Comparison of ENCODE assay signal across 19 cellular contexts in genomic region chr22:37511368-37512104, GRCh38. TPM values are rescaled to one million over a fixed set of nuclear protein-coding genes. Genes with fewer than 3 reads are reported as not detected.
DNase-seq lines count a peak whose midpoint lies in the region; ATAC-seq, FAIRE-seq and TF ChIP-seq lines count a peak whose summit lies in the region.
"Had no signal": no experiment of that assay in that cellular context is flagged by ENCODE, and none has a peak within 500 bp of the region (broad histone marks: within the 10 kb centered on the region; RNA-seq: fewer than 3 reads in every experiment).

No MANE protein-coding gene starts in this region.

- H3K36me3 ChIP-seq in breast epithelium (no peaks in the 10 kb centered on the region), H1 (ENCODE audit: control insufficient read depth in 2 of 4, insufficient read depth in 4 of 4, low read length in 3 of 4) (no peaks in the 10 kb centered on the region), mucosa of rectum (ENCODE audit: control insufficient read depth in 2 of 2, insufficient read depth in 2 of 2, low read length in 2 of 2) (peaks cover 22 to 23% of the 10 kb centered on the region in 2 donors), stomach (peaks cover 0 to 36% (median 28%) of the 10 kb centered on the region in 4 donors)

- peak overlapping the region; percentile 54 for H4K91ac ChIP-seq in H1 (replicated peaks; ENCODE audit: insufficient read length, low read length)

- H3K27me3 Mint-ChIP-seq in MCF 10A (ENCODE audit: insufficient read depth, unreplicated experiment), result no peaks in the 10 kb centered on the region
- H3K27me3 Mint-ChIP-seq in activated CD4-positive, alpha-beta T cell treated with anti-CD3 and anti-CD28 coated beads, Interleukin-2, amount 10 ng/mL, durations not matched to agents 7 days and 5 days, result peaks cover 12% of the 10 kb centered on the region
- H3K27me3 Mint-ChIP-seq in T-cell, result no peaks in the 10 kb centered on the region
- H3K27me3 Mint-ChIP-seq: stimulated activated naive CD8-positive, alpha-beta T cell treated with anti-CD3 and anti-CD28 coated beads, Interleukin-15, Interleukin-2, amounts not matched to agents 100 ng/mL and 50 ng/mL, for 24 hours had no signal

- no peak for FAIRE-seq in H1 (lab: Jason Lieb, UNC)
- FAIRE-seq: islet of Langerhans had no signal

- H3K9me3 Mint-ChIP-seq in MCF 10A (ENCODE audit: unreplicated experiment), result no peaks in the 10 kb centered on the region
- H3K9me3 Mint-ChIP-seq in activated CD4-positive, alpha-beta T cell treated with anti-CD3 and anti-CD28 coated beads, Interleukin-2, amount 10 ng/mL, durations not matched to agents 7 days and 5 days, result no peaks in the 10 kb centered on the region
- no peaks in the 10 kb centered on the region for H3K9me3 Mint-ChIP-seq in T-cell
- H3K9me3 Mint-ChIP-seq: activated T-helper 1 cell treated with anti-CD3 and anti-CD28 coated beads, Interleukin-12 subunit alpha, Interleukin-12 subunit beta, Interleukin-2, Interleukin-4 antibody, amounts not matched to agents 30 ng/mL and 10 ng/mL and 1 ng/mL, durations not matched to agents 14 hours and 24 hours and 36 hours; stimulated activated naive CD8-positive, alpha-beta T cell treated with anti-CD3 and anti-CD28 coated beads, Interleukin-15, Interleukin-2, amounts not matched to agents 100 ng/mL and 50 ng/mL, for 24 hours had no signal

- TF ChIP-seq RAD21 in H1 (IDR thresholded peaks at IDR 0.05 in 1 of 2, conservative IDR thresholded peaks at IDR 0.05 in 1 of 2; ENCODE audit: low read depth in 2 of 2, low read length in 2 of 2), result no peak

- POLR2A ChIA-PET in MCF 10A (lab: Yijun Ruan, JAX) (interaction anchor here (0.7 to 1.8 kb wide), 4 partner anchors 11 to 199 kb away, joined by 3 to 7 read pairs (median 4); no protein-coding TSS in a partner anchor), H1 (lab: Charles Lee; ENCODE audit: partially characterized antibody) (no interaction called here), T-cell (lab: Charles Lee) (interaction anchor here in 1 of 2 donors (0.7 kb wide), 1 partner anchor 1991 kb away, joined by 8 read pairs; no protein-coding TSS in a partner anchor)
- POLR2A ChIA-PET in activated CD4-positive, alpha-beta T cell treated with anti-CD3 and anti-CD28 coated beads, Interleukin-2, amount 10 ng/mL, durations not matched to agents 7 days and 5 days (lab: Charles Lee), result no interaction called here

- TF ChIP-seq EP300 in H1 (IDR thresholded peaks at IDR 0.05; ENCODE audit: borderline replicate concordance in 1 of 2, low read depth in 2 of 2, low read length in 2 of 2) (no peak), stomach (IDR thresholded peaks at IDR 0.05) (no peak)

- H2BK120ac ChIP-seq in H1 (replicated peaks; ENCODE audit: low read depth, low read length), result no peak overlapping the region

- H3K23ac ChIP-seq in H1 (ENCODE audit: insufficient read length), result no peak overlapping the region

- H3K27me3 ChIP-seq in breast epithelium, result no peaks in the 10 kb centered on the region
- H3K27me3 ChIP-seq in H1 (replicated peaks in 1 of 4; ENCODE audit: control insufficient read depth in 3 of 4, extremely low read depth in 1 of 4, insufficient read depth in 3 of 4, low read length in 3 of 4), result no peaks in the 10 kb centered on the region; a peak in 1 of 7 replicates
- H3K27me3 ChIP-seq in mucosa of rectum (ENCODE audit: control insufficient read depth in 2 of 2, insufficient read depth in 2 of 2, low read length in 2 of 2), result no peaks in the 10 kb centered on the region
- H3K27me3 ChIP-seq in stomach, result peaks cover 0 to 12% (median 0%) of the 10 kb centered on the region in 3 donors

- intact Hi-C loops in breast epithelium (cut with DNase I; ENCODE audit: low total_unique reads), result no loop called here
- intact Hi-C loops in MCF 10A (cut with micrococcal nuclease), result no loop called here
- intact Hi-C loops in stomach (cut with DNase I; ENCODE audit: low total_unique reads), result no loop called here

- H3K4ac ChIP-seq in H1 (replicated peaks; ENCODE audit: insufficient read length, low read depth, low read length), result no peak overlapping the region

- no peak overlapping the region for H3K14ac ChIP-seq in H1 (ENCODE audit: insufficient read length)

- TF ChIP-seq CTCF in breast epithelium (IDR thresholded peaks at IDR 0.05) (no peak), MCF 10A (IDR thresholded peaks at IDR 0.05; ENCODE audit: unreplicated experiment) (no peak), H1 (IDR thresholded peaks at IDR 0.05; ENCODE audit: control extremely low read depth in 1 of 3, insufficient read depth in 1 of 3, low read depth in 1 of 3, low read length in 3 of 3) (no peak), stomach (IDR thresholded peaks at IDR 0.05) (no peak)

- peak overlapping the region; percentile 66; the same call in 1 of the 2 replicates for H4K8ac ChIP-seq in H1 (ENCODE audit: extremely low read depth, insufficient read depth, low read length)

- H3K27ac ChIP-seq in breast epithelium (peak overlapping the region; percentile 82 to 83), H1 (ENCODE audit: low read depth, low read length) (no peak overlapping the region), mucosa of rectum (ENCODE audit: low read depth in 2 of 2, low read length in 2 of 2) (peak overlapping the region; percentile 95 to 96), stomach (peak overlapping the region; percentile 8 to 68 (median 21))

- H2BK12ac ChIP-seq in H1 (ENCODE audit: low read depth, low read length), result no peak overlapping the region

- H3K36me3 Mint-ChIP-seq in MCF 10A (ENCODE audit: insufficient read depth, unreplicated experiment), result peaks cover 24% of the 10 kb centered on the region
- H3K36me3 Mint-ChIP-seq in activated CD4-positive, alpha-beta T cell treated with anti-CD3 and anti-CD28 coated beads, Interleukin-2, amount 10 ng/mL, durations not matched to agents 7 days and 5 days (ENCODE audit: low read depth), result no peaks in the 10 kb centered on the region
- no peaks in the 10 kb centered on the region for H3K36me3 Mint-ChIP-seq in T-cell
- H3K36me3 Mint-ChIP-seq: CD8-positive, alpha-beta memory T cell had no signal

- H3K9me3 ChIP-seq in breast epithelium, result no peaks in the 10 kb centered on the region
- no peaks in the 10 kb centered on the region for H3K9me3 ChIP-seq in H1 (ENCODE audit: insufficient read depth in 2 of 2, low read depth in 1 of 2, low read length in 1 of 2)
- no peaks in the 10 kb centered on the region for H3K9me3 ChIP-seq in mucosa of rectum (ENCODE audit: control insufficient read depth in 2 of 2, low read length in 2 of 2)
- H3K9me3 ChIP-seq in stomach, result no peaks in the 10 kb centered on the region

- H3K56ac ChIP-seq in H1 (replicated peaks; ENCODE audit: insufficient read length, low read depth, low read length), result no peak overlapping the region

- no peaks in the 10 kb centered on the region for H3K79me1 ChIP-seq in H1 (ENCODE audit: low read depth, low read length)

- no peak overlapping the region for H2BK5ac ChIP-seq in H1 (ENCODE audit: low read depth, low read length)

- H3K9ac ChIP-seq in H1 (replicated peaks in 1 of 4; ENCODE audit: extremely low read depth in 1 of 4, low read depth in 3 of 4, low read length in 3 of 4) (no peak overlapping the region), mucosa of rectum (ENCODE audit: low read depth in 1 of 2, low read length in 2 of 2) (peak overlapping the region; percentile 69 to 70)

- H3K4me1 ChIP-seq in breast epithelium (peaks cover 0 to 4% of the 10 kb centered on the region in 2 donors), H1 (replicated peaks in 1 of 4; ENCODE audit: control insufficient read depth in 3 of 4, insufficient read depth in 4 of 4, low read length in 3 of 4) (peaks cover 0 to 2% (median 1%) of the 10 kb centered on the region in 4 experiments; a peak in 3 of 7 replicates), mucosa of rectum (ENCODE audit: control insufficient read depth in 2 of 2, insufficient read depth in 2 of 2, low read length in 2 of 2) (peaks cover 23 to 59% of the 10 kb centered on the region in 2 donors), stomach (peaks cover 5 to 50% (median 31%) of the 10 kb centered on the region in 4 donors)

- no peaks in the 10 kb centered on the region for H3K79me2 ChIP-seq in H1 (ENCODE audit: control insufficient read depth in 1 of 2, insufficient read depth in 2 of 2, low read length in 2 of 2)

- DNase-seq in breast epithelium (ENCODE audit: low spot score in 2 of 2) (no peak), MCF 10A (ENCODE audit: unreplicated experiment) (no peak), H1 (ENCODE audit: low read depth in 1 of 2, low spot score in 2 of 2) (no peak), stomach (no peak), T-cell (no peak)
- no peak for DNase-seq in activated CD4-positive, alpha-beta T cell treated with anti-CD3 and anti-CD28 coated beads, Interleukin-2, amount 10 ng/mL, durations not matched to agents 7 days and 5 days
- no peak for DNase-seq in activated CD4-positive, CD25-positive, alpha-beta regulatory T cell treated with anti-CD3 and anti-CD28 coated beads, Interleukin-2, amount 50 U/mL, for 72 hours
- DNase-seq: 8988T; activated CD4-positive, alpha-beta T cell treated with anti-CD3 and anti-CD28 coated beads, Interleukin-2, amount 50 U/mL, for 48 hours; CD8-positive, alpha-beta memory T cell; effector memory CD4-positive, alpha-beta T cell; GOT3; NCI-H187 treated with DMSO at 0.1 percent for 48 hours; T-helper 9 cell had no signal

- no TSS peak for BruUV-seq in MCF 10A (replicated peaks; lab: Mats Ljungman, UMichigan)

- CTCF ChIA-PET in MCF 10A (lab: Yijun Ruan, JAX), result interaction anchor here (0.6 to 1.5 kb wide), 4 partner anchors 53 to 285 kb away, joined by 3 to 4 read pairs (median 4); no protein-coding TSS in a partner anchor
- CTCF ChIA-PET in H1 (lab: Charles Lee; ENCODE audit: partially characterized antibody), result interaction anchor here (0.7 to 3.2 kb wide), 8 partner anchors 10 to 131 kb away, joined by 3 to 21 read pairs (median 6); no protein-coding TSS in a partner anchor
- CTCF ChIA-PET in activated CD4-positive, alpha-beta T cell treated with anti-CD3 and anti-CD28 coated beads, Interleukin-2, amount 10 ng/mL, durations not matched to agents 7 days and 5 days (lab: Charles Lee), result interaction anchor here (0.9 to 1.5 kb wide), 2 partner anchors 14 to 33 kb away, joined by 4 to 5 read pairs; no protein-coding TSS in a partner anchor
- CTCF ChIA-PET in T-cell (lab: Charles Lee), result no interaction called here

- no peak overlapping the region for H2BK20ac ChIP-seq in H1 (ENCODE audit: low read length)

- TF ChIP-seq POLR2A in breast epithelium (IDR thresholded peaks at IDR 0.05) (no peak), H1 (IDR thresholded peaks at IDR 0.05; ENCODE audit: control extremely low read depth in 1 of 2, low read depth in 2 of 2, low read length in 2 of 2) (no peak), stomach (IDR thresholded peaks at IDR 0.05) (no peak)

- H3K23me2 ChIP-seq in H1 (ENCODE audit: low read depth, low read length), result no peaks in the 10 kb centered on the region; the same call in 1 of the 2 replicates

- 90% methylated on average over 5 of the region's 6 CpGs; no CpG with 5 or more reads in 1 of the 2 experiments for WGBS in H1 (ENCODE audit: extremely low coverage in 1 of 2, insufficient coverage in 1 of 2, insufficient read length in 1 of 2, insufficient replicate concordance in 2 of 2, low coverage in 1 of 2, low lambda C conversion rate in 2 of 2, missing lambda C conversion rate in 1 of 2), 2 experiments
- WGBS in stomach, 5 donors, result 88 to 94% (median 89%) methylated on average over 6 of the region's 6 CpGs

- no peak overlapping the region for H2AK5ac ChIP-seq in H1 (ENCODE audit: low read depth, low read length)

- peaks cover 0 to 1% of the 10 kb centered on the region in 2 experiments for H4K20me1 ChIP-seq in H1 (replicated peaks in 1 of 2; ENCODE audit: control insufficient read depth in 1 of 2, insufficient read depth in 2 of 2, low read length in 2 of 2)

- 0 out of 2 replicates have a peak overlapping the region, but pooled peaks have one; percentile 25 for H2BK15ac ChIP-seq in H1 (ENCODE audit: low read length)

- H3K4me3 Mint-ChIP-seq in MCF 10A (ENCODE audit: unreplicated experiment) (no peak overlapping the region), T-cell (no peak overlapping the region)
- no peak overlapping the region for H3K4me3 Mint-ChIP-seq in activated CD4-positive, alpha-beta T cell treated with anti-CD3 and anti-CD28 coated beads, Interleukin-2, amount 10 ng/mL, durations not matched to agents 7 days and 5 days
- H3K4me3 Mint-ChIP-seq: activated T-helper 1 cell treated with anti-CD3 and anti-CD28 coated beads, Interleukin-12 subunit alpha, Interleukin-12 subunit beta, Interleukin-2, Interleukin-4 antibody, amounts not matched to agents 30 ng/mL and 10 ng/mL and 1 ng/mL, durations not matched to agents 14 hours and 24 hours and 36 hours; CD8-positive, alpha-beta memory T cell; stimulated activated naive CD8-positive, alpha-beta T cell treated with anti-CD3 and anti-CD28 coated beads, Interleukin-15, Interleukin-2, amounts not matched to agents 100 ng/mL and 50 ng/mL, for 24 hours had no signal

- no peak for ATAC-seq in T-cell (replicated peaks in 1 of 4)

- H3K4me2 ChIP-seq in H1 (ENCODE audit: insufficient read depth in 1 of 2, low read depth in 2 of 2, low read length in 2 of 2), result no peak overlapping the region

- no peak overlapping the region for H2AFZ ChIP-seq in H1 (ENCODE audit: low read length)

- no peak overlapping the region for H3K27ac Mint-ChIP-seq in MCF 10A (ENCODE audit: low read depth, unreplicated experiment)
- no peak overlapping the region for H3K27ac Mint-ChIP-seq in activated CD4-positive, alpha-beta T cell treated with anti-CD3 and anti-CD28 coated beads, Interleukin-2, amount 10 ng/mL, durations not matched to agents 7 days and 5 days
- no peak overlapping the region for H3K27ac Mint-ChIP-seq in T-cell
- H3K27ac Mint-ChIP-seq: activated T-helper 1 cell treated with anti-CD3 and anti-CD28 coated beads, Interleukin-12 subunit alpha, Interleukin-12 subunit beta, Interleukin-2, Interleukin-4 antibody, amounts not matched to agents 30 ng/mL and 10 ng/mL and 1 ng/mL, durations not matched to agents 14 hours and 24 hours and 36 hours; CD8-positive, alpha-beta memory T cell; stimulated activated naive CD8-positive, alpha-beta T cell treated with anti-CD3 and anti-CD28 coated beads, Interleukin-15, Interleukin-2, amounts not matched to agents 100 ng/mL and 50 ng/mL, for 24 hours had no signal

- H3K4me3 ChIP-seq in breast epithelium, result no peak overlapping the region
- no peak overlapping the region for H3K4me3 ChIP-seq in H1 (ENCODE audit: extremely low read depth in 1 of 4, insufficient read depth in 2 of 4, low read depth in 3 of 4, low read length in 4 of 4)
- peak overlapping the region; percentile 11 to 31 for H3K4me3 ChIP-seq in mucosa of rectum (ENCODE audit: low read length in 2 of 2)
- H3K4me3 ChIP-seq in stomach, result no peak overlapping the region

- H3K18ac ChIP-seq in H1 (ENCODE audit: extremely low read depth, low read length), result no peak overlapping the region

- H4K5ac ChIP-seq in H1 (ENCODE audit: insufficient read length, low read depth, low read length), result no peak overlapping the region

- peaks cover 7% of the 10 kb centered on the region for H3K4me1 Mint-ChIP-seq in MCF 10A (ENCODE audit: insufficient read depth, unreplicated experiment)
- no peaks in the 10 kb centered on the region for H3K4me1 Mint-ChIP-seq in activated CD4-positive, alpha-beta T cell treated with anti-CD3 and anti-CD28 coated beads, Interleukin-2, amount 10 ng/mL, durations not matched to agents 7 days and 5 days
- no peaks in the 10 kb centered on the region for H3K4me1 Mint-ChIP-seq in T-cell
- H3K4me1 Mint-ChIP-seq: CD8-positive, alpha-beta memory T cell had no signal

RNA-seq across cellular contexts. Expression of gene CARD10, which starts 7.7 kb away (rescaled TPM):
- 10 to 100 TPM in 2 of 3 donors, 1 to 10 TPM in 1; 2.9 to 12.1 (median 10.2) TPM for total RNA-seq in breast epithelium
- total RNA-seq in MCF 10A (2022), result 20.6 and 22.7 TPM in 2 replicates
- 14.4 and 14.6 TPM in 2 replicates for total RNA-seq in H1 (2021; fragmentation: NEBNext Ultra II Directional; extraction: Animal tissue kit (Norgen Biotek cat#: 25700))
- 13.5 and 17.4 TPM in 2 replicates for polyA plus RNA-seq in H1 (2011; rRNA removed)
- 11.2 TPM for polyA plus RNA-seq in H1 (2011; cell fraction: cytosol; rRNA removed)
- polyA plus RNA-seq in H1 (2011; cell fraction: nucleus; rRNA removed), result 23.7 TPM
- 7.9 to 13.1 TPM (median 11.6 TPM) in 4 replicates for polyA plus RNA-seq in H1 (2012, experiment 1 of 2)
- 11.4 TPM for polyA plus RNA-seq in H1 (2012, experiment 2 of 2)
- polyA plus RNA-seq in H1 (2013, experiment 1 of 2), result 9.2 TPM
- polyA plus RNA-seq in H1 (2013, experiment 2 of 2), result 9.2 TPM
- 6.8 and 7.5 TPM in 2 replicates for polyA minus RNA-seq in H1 (2011; rRNA and poly(A)+ RNA removed)
- 11.4 TPM for polyA minus RNA-seq in H1 (2011; cell fraction: cytosol; rRNA and poly(A)+ RNA removed)
- 5.0 TPM for polyA minus RNA-seq in H1 (2011; cell fraction: nucleus; rRNA and poly(A)+ RNA removed)
- 100 to 1,000 TPM in 1 of 5 donors, 10 to 100 TPM in 2, 1 to 10 TPM in 2; 5.5 to 120 (median 28.4) TPM for total RNA-seq in stomach
- polyA plus RNA-seq in stomach, result 10 to 100 TPM; 11.3 to 17.8 (median 13.6) TPM
- total RNA-seq in activated CD4-positive, alpha-beta T cell treated with anti-CD3 and anti-CD28 coated beads, Interleukin-2, amount 10 ng/mL, durations not matched to agents 7 days and 5 days, result not detected
- total RNA-seq in T-cell, result under 1 TPM in 4 of 5 donors, not detected in 1; 0.44 to 0.79 (median 0.52) TPM
- total RNA-seq: activated T-helper 1 cell treated with anti-CD3 and anti-CD28 coated beads, Interleukin-12 subunit alpha, Interleukin-12 subunit beta, Interleukin-2, Interleukin-4 antibody, amounts not matched to agents 30 ng/mL and 10 ng/mL and 1 ng/mL, durations not matched to agents 14 hours and 24 hours and 36 hours had no signal

RNA-seq across cellular contexts. Expression of gene MFNG, which starts 25.4 kb away (rescaled TPM):
- total RNA-seq in breast epithelium, result 10 to 100 TPM in 2 of 3 donors, 1 to 10 TPM in 1; 9.4 to 20.6 (median 17.8) TPM
- 0.56 and 1.2 TPM in 2 replicates for total RNA-seq in MCF 10A (2022)
- 1.7 and 1.8 TPM in 2 replicates for total RNA-seq in H1 (2021; fragmentation: NEBNext Ultra II Directional; extraction: Animal tissue kit (Norgen Biotek cat#: 25700))
- polyA plus RNA-seq in H1 (2011; rRNA removed), result 5.5 and 8.0 TPM in 2 replicates
- polyA plus RNA-seq in H1 (2011; cell fraction: cytosol; rRNA removed), result 5.4 TPM
- polyA plus RNA-seq in H1 (2011; cell fraction: nucleus; rRNA removed), result 11.5 TPM
- 1.7 to 3.1 TPM (median 2.6 TPM) in 4 replicates for polyA plus RNA-seq in H1 (2012, experiment 1 of 2)
- 1.5 TPM for polyA plus RNA-seq in H1 (2012, experiment 2 of 2)
- 2.4 TPM for polyA plus RNA-seq in H1 (2013, experiment 1 of 2)
- polyA plus RNA-seq in H1 (2013, experiment 2 of 2), result 2.8 TPM
- polyA minus RNA-seq in H1 (2011; rRNA and poly(A)+ RNA removed), result 1.3 and 1.6 TPM in 2 replicates
- polyA minus RNA-seq in H1 (2011; cell fraction: cytosol; rRNA and poly(A)+ RNA removed), result 6.8 TPM
- polyA minus RNA-seq in H1 (2011; cell fraction: nucleus; rRNA and poly(A)+ RNA removed), result 4.9 TPM
- 10 to 100 TPM in 3 of 5 donors, 1 to 10 TPM in 2; 1.7 to 86.4 (median 11.2) TPM for total RNA-seq in stomach
- polyA plus RNA-seq in stomach, result 10 to 100 TPM in 1 of 3 donors, 1 to 10 TPM in 2; 3.8 to 10.2 (median 6.7) TPM
- 100 to 1,000 TPM; 218 to 219 TPM for total RNA-seq in activated CD4-positive, alpha-beta T cell treated with anti-CD3 and anti-CD28 coated beads, Interleukin-2, amount 10 ng/mL, durations not matched to agents 7 days and 5 days
- 100 to 1,000 TPM; 153 to 296 (median 268) TPM for total RNA-seq in T-cell
- total RNA-seq: RPMI7951 had no signal

RNA-seq across cellular contexts. Expression of gene CDC42EP1, which starts 48.7 kb away (rescaled TPM):
- total RNA-seq in breast epithelium, result 10 to 100 TPM; 13.8 to 43.0 (median 29.8) TPM
- total RNA-seq in MCF 10A (2022), result 86.0 and 148 TPM in 2 replicates
- 10.1 and 11.2 TPM in 2 replicates for total RNA-seq in H1 (2021; fragmentation: NEBNext Ultra II Directional; extraction: Animal tissue kit (Norgen Biotek cat#: 25700))
- 8.3 and 15.4 TPM in 2 replicates for polyA plus RNA-seq in H1 (2011; rRNA removed)
- polyA plus RNA-seq in H1 (2011; cell fraction: cytosol; rRNA removed), result 5.3 TPM
- polyA plus RNA-seq in H1 (2011; cell fraction: nucleus; rRNA removed), result 7.8 TPM
- polyA plus RNA-seq in H1 (2012, experiment 1 of 2), result 5.5 to 11.6 TPM (median 10.8 TPM) in 4 replicates
- 8.9 TPM for polyA plus RNA-seq in H1 (2012, experiment 2 of 2)
- polyA plus RNA-seq in H1 (2013, experiment 1 of 2), result 11.0 TPM
- 10.5 TPM for polyA plus RNA-seq in H1 (2013, experiment 2 of 2)
- polyA minus RNA-seq in H1 (2011; rRNA and poly(A)+ RNA removed), result 2.1 and 2.2 TPM in 2 replicates
- polyA minus RNA-seq in H1 (2011; cell fraction: cytosol; rRNA and poly(A)+ RNA removed), result 4.3 TPM
- 5.1 TPM for polyA minus RNA-seq in H1 (2011; cell fraction: nucleus; rRNA and poly(A)+ RNA removed)
- total RNA-seq in stomach, result 100 to 1,000 TPM in 2 of 5 donors, 10 to 100 TPM in 3; 28.6 to 195 (median 66.3) TPM
- 100 to 1,000 TPM in 1 of 3 donors, 10 to 100 TPM in 2; 70.2 to 112 (median 90.1) TPM for polyA plus RNA-seq in stomach
- total RNA-seq in activated CD4-positive, alpha-beta T cell treated with anti-CD3 and anti-CD28 coated beads, Interleukin-2, amount 10 ng/mL, durations not matched to agents 7 days and 5 days, result under 1 TPM in 1 of 2 experiments, not detected in 1; 0.30 TPM
- under 1 TPM in 3 of 5 donors, not detected in 2; 0.47 to 0.73 (median 0.62) TPM for total RNA-seq in T-cell
- polyA plus RNA-seq: CD8-positive, alpha-beta memory T cell had no signal

Comparison
In these comparisons a context has a peak if more than half of its experiments do, and no peak if none do; other contexts are left out.
1. H3K4me3 ChIP-seq: peak in mucosa of rectum (2 of 2); none in breast epithelium (0 of 3), H1 (0 of 4) and stomach (0 of 4).
2. H3K9ac ChIP-seq: peak in mucosa of rectum (2 of 2); none in H1 (0 of 4).
3. CTCF ChIA-PET loops: an anchor here in MCF 10A (0.6 to 1.5 kb wide), H1 (0.7 to 3.2 kb wide) and activated CD4-positive, alpha-beta T cell treated with anti-CD3 and anti-CD28 coated beads, Interleukin-2, amount 10 ng/mL, durations not matched to agents 7 days and 5 days (0.9 to 1.5 kb wide); none called in T-cell.